Comparison of ENCODE assay signal across 7 cellular contexts in genomic region chr19:7293795-7294570, GRCh38. TPM values are rescaled to one million over a fixed set of nuclear protein-coding genes. Genes with fewer than 3 reads are reported as not detected.
DNase-seq lines count a peak whose midpoint lies in the region; ATAC-seq lines count a peak whose summit lies in the region.

Gene INSR (minus strand): TSS chr19:7294414. CDS start chr19:7293891, 523 bp downstream.

- peak; percentile 66 for ATAC-seq in GM18520 (IDR thresholded peaks at IDR 0.05; ENCODE audit: unreplicated experiment)
- ATAC-seq in HG03135 (IDR thresholded peaks at IDR 0.05; ENCODE audit: unreplicated experiment), result peak; percentile 73
- ATAC-seq in left lobe of liver, result peak; percentile 88

- peak; percentile 91 for DNase-seq in NCI-H2196 (lab: John Stamatoyannopoulos, UW; ENCODE audit: unreplicated experiment)
- peak; percentile 42 to 64 for DNase-seq in activated CD4-positive, alpha-beta T cell treated with anti-CD3 and anti-CD28 coated beads for 24 hours (ENCODE audit: low read depth in 2 of 2)
- DNase-seq in dedifferentiated amniotic fluid mesenchymal stem cell (ENCODE audit: extremely low spot score), result peak; percentile 85
- DNase-seq in left lobe of liver (ENCODE audit: low spot score), result peak; percentile 93
- DNase-seq in stimulated activated CD4-positive, alpha-beta T cell treated with anti-CD3 and anti-CD28 coated beads, Interleukin-1b, Interleukin-23, amount 100 ng/mL, for 4 hours (ENCODE audit: low read depth in 2 of 2), result peak; percentile 3 to 61

RNA-seq across cellular contexts. Expression of gene INSR, which starts in this region (rescaled TPM):
- total RNA-seq in left lobe of liver, result 96.4 TPM

Comparison
In these comparisons a context has a peak if more than half of its experiments do, and no peak if none do; other contexts are left out.
1. Peak in every context shown above with its lines: DNase-seq and ATAC-seq.
2. DNase-seq: peak in every context shown above with its lines; median percentile 93 in left lobe of liver; 91 in NCI-H2196; 85 in dedifferentiated amniotic fluid mesenchymal stem cell; 53 in activated CD4-positive, alpha-beta T cell treated with anti-CD3 and anti-CD28 coated beads for 24 hours; 32 in stimulated activated CD4-positive, alpha-beta T cell treated with anti-CD3 and anti-CD28 coated beads, Interleukin-1b, Interleukin-23, amount 100 ng/mL, for 4 hours.